ENCODE assay signal across 12 cellular contexts in the genomic region with DNA sequence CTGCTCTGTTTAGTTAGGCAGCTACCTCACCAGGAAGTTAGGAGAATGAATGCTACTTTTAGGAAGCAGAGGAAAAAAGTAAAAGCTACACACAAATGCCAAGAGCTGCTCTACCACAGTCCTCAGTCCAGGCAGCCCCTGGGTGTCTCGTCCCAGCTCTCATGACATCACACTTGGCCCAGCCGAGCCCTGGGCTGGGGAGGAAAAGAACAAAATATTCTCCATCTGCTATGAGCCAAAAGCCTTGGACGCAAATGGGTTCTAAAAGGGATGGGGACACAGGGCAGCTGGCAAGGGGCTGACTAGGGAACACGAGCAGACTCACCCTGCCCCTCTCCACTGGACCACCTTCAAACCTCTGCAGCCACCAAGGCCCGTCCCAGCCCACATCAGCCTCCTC. TPM values are rescaled to one million over a fixed set of nuclear protein-coding genes. Genes with fewer than 3 reads are reported as not detected.
DNase-seq lines count a peak whose midpoint lies in the region; ATAC-seq and TF ChIP-seq lines count a peak whose summit lies in the region.
"Had no signal": no experiment of that assay in that cellular context is flagged by ENCODE, and none has a peak within 500 bp of the region (broad histone marks: within the 10 kb centered on the region; RNA-seq: fewer than 3 reads in every experiment).

No MANE protein-coding gene starts in this region.

- TF ChIP-seq EP300 in gastroesophageal sphincter (IDR thresholded peaks at IDR 0.05) = no peak

- H3K36me3 Mint-ChIP-seq in nephron progenitor cell (ENCODE audit: low read depth) = peaks cover 43% of the 10 kb centered on the region

- H3K27me3 ChIP-seq in adipocyte (replicated peaks; ENCODE audit: control insufficient read depth, insufficient read depth, low read length) = no peaks in the 10 kb centered on the region
- no peaks in the 10 kb centered on the region for H3K27me3 ChIP-seq in gastroesophageal sphincter
- no peaks in the 10 kb centered on the region for H3K27me3 ChIP-seq in thoracic aorta (replicated peaks; ENCODE audit: insufficient read depth)

- no peak for TF ChIP-seq CTCF in gastroesophageal sphincter (IDR thresholded peaks at IDR 0.05)
- TF ChIP-seq CTCF in nephron progenitor cell (IDR thresholded peaks at IDR 0.05) = no peak
- TF ChIP-seq CTCF in thoracic aorta (IDR thresholded peaks at IDR 0.05) = no peak

- ATAC-seq in gastroesophageal sphincter (peak; percentile 73), thoracic aorta (ENCODE audit: insufficient number of reproducible peaks, low FRiP score, low read depth) (peak; percentile 68)
- ATAC-seq: activated T-cell treated with anti-CD3 and anti-CD28 coated beads, Interleukin-2, amount 50 U/mL, for 4 hours; GM12878 had no signal

- H3K27ac Mint-ChIP-seq in nephron progenitor cell = peak overlapping the region; percentile 75

- H3K36me3 ChIP-seq in adipocyte (ENCODE audit: control insufficient read depth, insufficient read depth, low read length, severe bottlenecking) (peaks cover 44% of the 10 kb centered on the region), gastroesophageal sphincter (peaks cover 0 to 49% of the 10 kb centered on the region in 2 donors), thoracic aorta (peaks cover 19% of the 10 kb centered on the region)

- TF ChIP-seq POLR2A in gastroesophageal sphincter (IDR thresholded peaks at IDR 0.05) = no peak

- no peak overlapping the region for H3K4me3 Mint-ChIP-seq in nephron progenitor cell
- H3K4me3 Mint-ChIP-seq: activated T-cell treated with anti-CD3 and anti-CD28 coated beads, Interleukin-2, amount 50 U/mL, for 4 hours had no signal

- H3K4me1 ChIP-seq in adipocyte (ENCODE audit: control insufficient read depth, insufficient read depth, low read length) (peaks cover 39% of the 10 kb centered on the region), gastroesophageal sphincter (peaks cover 0 to 71% (median 39%) of the 10 kb centered on the region in 3 donors), thoracic aorta (ENCODE audit: control insufficient read depth in 1 of 2, low read depth in 2 of 2) (peaks cover 10 to 75% of the 10 kb centered on the region in 2 donors)

- H3K9me3 ChIP-seq in adipocyte (ENCODE audit: control insufficient read depth, low read length) = no peaks in the 10 kb centered on the region
- H3K9me3 ChIP-seq in gastroesophageal sphincter = no peaks in the 10 kb centered on the region
- H3K9me3 ChIP-seq in thoracic aorta = no peaks in the 10 kb centered on the region

- peaks cover 7% of the 10 kb centered on the region for H3K27me3 Mint-ChIP-seq in nephron progenitor cell (ENCODE audit: low read depth, poor library complexity)

- DNase-seq in adipocyte (ENCODE audit: low read depth) (no peak), nephron progenitor cell (no peak), thoracic aorta (ENCODE audit: low spot score) (peak; percentile 23), UCSD-AML1 (lab: John Stamatoyannopoulos, UW; ENCODE audit: unreplicated experiment) (no peak), NCI-H1105 (lab: John Stamatoyannopoulos, UW) (no peak), MV-4-11 (lab: John Stamatoyannopoulos, UW) (no peak)
- DNase-seq in activated CD4-positive, alpha-beta T cell treated with anti-CD3 and anti-CD28 coated beads, Interleukin-2, amount 50 U/mL, for 4 hours = no peak
- DNase-seq: activated CD4-positive, CD25-positive, alpha-beta regulatory T cell treated with anti-CD3 and anti-CD28 coated beads, Interleukin-2, amount 50 U/mL, for 72 hours; activated T-cell treated with anti-CD3 and anti-CD28 coated beads, Interleukin-2, amount 50 U/mL, for 4 hours; NCI-H1092 treated with DMSO at 0.1 percent for 48 hours had no signal

- H3K9ac ChIP-seq in adipocyte (ENCODE audit: low read length) = peak overlapping the region; percentile 49

- WGBS in gastroesophageal sphincter (ENCODE audit: low coverage in 1 of 2), 2 donors = 18% methylated on average over 5 of the region's 5 CpGs; no CpG with 5 or more reads in 1 of the 2 donors

- H3K27ac ChIP-seq in gastroesophageal sphincter = peak overlapping the region in 3 of 4 donors; percentile 71 to 73 (median 72)
- H3K27ac ChIP-seq in thoracic aorta = peak overlapping the region; percentile 79 to 83

- H3K4me1 Mint-ChIP-seq in nephron progenitor cell = peaks cover 24% of the 10 kb centered on the region

- peaks cover 18% of the 10 kb centered on the region for H3K9me3 Mint-ChIP-seq in nephron progenitor cell
- H3K9me3 Mint-ChIP-seq: activated T-cell treated with anti-CD3 and anti-CD28 coated beads, Interleukin-2, amount 50 U/mL, for 4 hours had no signal

- H3K4me3 ChIP-seq in adipocyte (ENCODE audit: low read length) (no peak overlapping the region), gastroesophageal sphincter (no peak overlapping the region), thoracic aorta (no peak overlapping the region)
- H3K4me3 ChIP-seq: GM12878 had no signal

RNA-seq across cellular contexts. Expression of a gene that starts 26.1 kb away (rescaled TPM):
- 100 to 1,000 TPM in 1 of 4 donors, 10 to 100 TPM in 3; 52.0 to 108 (median 64.9) TPM for total RNA-seq in gastroesophageal sphincter
- total RNA-seq in thoracic aorta = 100 to 1,000 TPM; 134 to 254 TPM

RNA-seq across cellular contexts. Expression of a gene that starts 44.9 kb away (rescaled TPM):
- 10 to 100 TPM; 21.2 to 93.7 (median 51.2) TPM for total RNA-seq in gastroesophageal sphincter
- 100 to 1,000 TPM in 1 of 2 donors, 10 to 100 TPM in 1; 97.6 to 111 TPM for total RNA-seq in thoracic aorta
